ENCODE assay signal across 12 cellular contexts in genomic region chr9:114804504-114804903, GRCh38. TPM values are rescaled to one million over a fixed set of nuclear protein-coding genes. Genes with fewer than 3 reads are reported as not detected.
DNase-seq lines count a peak whose midpoint lies in the region; ATAC-seq and TF ChIP-seq lines count a peak whose summit lies in the region.
"Had no signal": no experiment of that assay in that cellular context is flagged by ENCODE, and none has a peak within 500 bp of the region (broad histone marks: within the 10 kb centered on the region; RNA-seq: fewer than 3 reads in every experiment).

No MANE protein-coding gene starts in this region.

- H3K9me3 Mint-ChIP-seq in activated CD8-positive, alpha-beta T cell treated with anti-CD3 and anti-CD28 coated beads, Interleukin-2, amount 10 ng/mL, durations not matched to agents 7 days and 5 days (ENCODE audit: insufficient read depth): no peaks in the 10 kb centered on the region
- H3K9me3 Mint-ChIP-seq: central memory CD8-positive, alpha-beta T cell had no signal

- peaks cover 15% of the 10 kb centered on the region for H3K4me1 ChIP-seq in colonic mucosa
- peaks cover 27% of the 10 kb centered on the region for H3K4me1 ChIP-seq in mucosa of descending colon (ENCODE audit: low read depth)

- CTCF ChIA-PET in BJ (lab: Yijun Ruan, JAX): no interaction called here
- CTCF ChIA-PET in activated CD8-positive, alpha-beta T cell treated with anti-CD3 and anti-CD28 coated beads, Interleukin-2, amount 10 ng/mL, durations not matched to agents 7 days and 5 days (lab: Charles Lee): no interaction called here

- no peak overlapping the region for H3K9ac ChIP-seq in colonic mucosa (ENCODE audit: low read depth in 2 of 2, low read length in 2 of 2)

- H3K27ac Mint-ChIP-seq in activated CD8-positive, alpha-beta T cell treated with anti-CD3 and anti-CD28 coated beads, Interleukin-2, amount 10 ng/mL, durations not matched to agents 7 days and 5 days: no peak overlapping the region
- H3K27ac Mint-ChIP-seq: activated CD4-positive, alpha-beta T cell treated with anti-CD3 and anti-CD28 coated beads, Interleukin-2, amount 10 ng/mL, durations not matched to agents 24 days and 14 days had no signal

- no peaks in the 10 kb centered on the region for H3K27me3 Mint-ChIP-seq in activated CD8-positive, alpha-beta T cell treated with anti-CD3 and anti-CD28 coated beads, Interleukin-2, amount 10 ng/mL, durations not matched to agents 7 days and 5 days (ENCODE audit: low read depth)
- H3K27me3 Mint-ChIP-seq: central memory CD8-positive, alpha-beta T cell had no signal

- H3K4me3 Mint-ChIP-seq in activated CD8-positive, alpha-beta T cell treated with anti-CD3 and anti-CD28 coated beads, Interleukin-2, amount 10 ng/mL, durations not matched to agents 7 days and 5 days: no peak overlapping the region
- H3K4me3 Mint-ChIP-seq: central memory CD8-positive, alpha-beta T cell had no signal

- H3K27ac ChIP-seq in colonic mucosa: peak overlapping the region; percentile 20

- intact Hi-C loops in colonic mucosa (cut with DNase I): no loop called here
- intact Hi-C loops in mucosa of descending colon (cut with DNase I, micrococcal nuclease): no loop called here

- H3K36me3 ChIP-seq in BJ (ENCODE audit: control insufficient read depth, insufficient read depth, low read length) (no peaks in the 10 kb centered on the region), colonic mucosa (no peaks in the 10 kb centered on the region), mucosa of descending colon (ENCODE audit: low read depth) (no peaks in the 10 kb centered on the region)

- TF ChIP-seq CTCF in BJ (IDR thresholded peaks at IDR 0.05; ENCODE audit: insufficient read depth, low read depth, low read length) (no peak), colonic mucosa (IDR thresholded peaks at IDR 0.05) (no peak), mucosa of descending colon (IDR thresholded peaks at IDR 0.05) (no peak)

- peaks cover 2% of the 10 kb centered on the region; the same call in 1 of the 2 replicates for H3K27me3 ChIP-seq in BJ (ENCODE audit: control insufficient read depth, insufficient read depth, low read length)
- no peaks in the 10 kb centered on the region for H3K27me3 ChIP-seq in colonic mucosa

- DNase-seq in BJ (ENCODE audit: low read depth): peak; percentile 72
- peak; percentile 97 for DNase-seq in M059J (ENCODE audit: low read depth)
- peak; percentile 84 for DNase-seq in colonic mucosa
- DNase-seq in mucosa of descending colon: peak; percentile 54 to 94 (median 61)
- DNase-seq in activated CD8-positive, alpha-beta T cell treated with anti-CD3 and anti-CD28 coated beads, Interleukin-2, amount 10 ng/mL, durations not matched to agents 7 days and 5 days: no peak
- DNase-seq in HK-2 (ENCODE audit: unreplicated experiment): no peak
- DNase-seq: activated CD4-positive, alpha-beta T cell treated with anti-CD3 and anti-CD28 coated beads, Interleukin-2, amount 10 ng/mL, durations not matched to agents 24 days and 14 days; midbrain; NCI-H524 treated with DMSO at 0.1 percent for 48 hours had no signal

- H3K4me3 ChIP-seq in BJ (ENCODE audit: low read depth, low read length): no peak overlapping the region
- no peak overlapping the region for H3K4me3 ChIP-seq in colonic mucosa
- no peak overlapping the region for H3K4me3 ChIP-seq in mucosa of descending colon

- no peaks in the 10 kb centered on the region for H3K9me3 ChIP-seq in colonic mucosa
- H3K9me3 ChIP-seq in mucosa of descending colon: no peaks in the 10 kb centered on the region

- no peaks in the 10 kb centered on the region for H3K36me3 Mint-ChIP-seq in activated CD8-positive, alpha-beta T cell treated with anti-CD3 and anti-CD28 coated beads, Interleukin-2, amount 10 ng/mL, durations not matched to agents 7 days and 5 days (ENCODE audit: low read depth)

- peaks cover 31% of the 10 kb centered on the region for H3K4me1 Mint-ChIP-seq in activated CD8-positive, alpha-beta T cell treated with anti-CD3 and anti-CD28 coated beads, Interleukin-2, amount 10 ng/mL, durations not matched to agents 7 days and 5 days (ENCODE audit: low read depth)

- ATAC-seq in mucosa of descending colon: peak; percentile 66
- no peak for ATAC-seq in HG02938 (IDR thresholded peaks at IDR 0.05; ENCODE audit: unreplicated experiment)
- no peak for ATAC-seq in HG02973 (IDR thresholded peaks at IDR 0.05; ENCODE audit: unreplicated experiment)
- no peak for ATAC-seq in activated CD8-positive, alpha-beta T cell treated with anti-CD3 and anti-CD28 coated beads, Interleukin-2, amount 10 ng/mL, durations not matched to agents 7 days and 5 days

- POLR2A ChIA-PET in BJ (lab: Charles Lee): no interaction called here
- POLR2A ChIA-PET in activated CD8-positive, alpha-beta T cell treated with anti-CD3 and anti-CD28 coated beads, Interleukin-2, amount 10 ng/mL, durations not matched to agents 7 days and 5 days (lab: Charles Lee): interaction anchor here (0.7 kb wide), 1 partner anchor 24 kb away, joined by 3 read pairs; no protein-coding TSS in a partner anchor

RNA-seq across cellular contexts. Expression of gene TNFSF15, which starts 1.3 kb away (rescaled TPM):
- 0.13 and 0.27 TPM in 2 replicates for polyA plus RNA-seq in BJ (2011; rRNA removed)
- polyA minus RNA-seq in BJ (2011; rRNA and poly(A)+ RNA removed): 0.09 and 0.15 TPM in 2 replicates
- 0.10 and 0.15 TPM in 2 replicates for total RNA-seq in M059J (2014; rRNA removed; shearing (Covaris generic))
- total RNA-seq in colonic mucosa (1 to 10 TPM in 1 of 2 donors, under 1 TPM in 1; 0.84 to 2.9 TPM), mucosa of descending colon (1 to 10 TPM in 2 of 3 donors, under 1 TPM in 1; 0.80 to 8.7 (median 2.8) TPM)
- 1 to 10 TPM; 1.1 TPM for total RNA-seq in activated CD8-positive, alpha-beta T cell treated with anti-CD3 and anti-CD28 coated beads, Interleukin-2, amount 10 ng/mL, durations not matched to agents 7 days and 5 days

Comparison
In these comparisons a context has a peak if more than half of its experiments do, and no peak if none do; other contexts are left out.
1. DNase-seq: peak in BJ (single experiment), M059J (single experiment), colonic mucosa (single experiment) and mucosa of descending colon (3 of 3); none in activated CD8-positive, alpha-beta T cell treated with anti-CD3 and anti-CD28 coated beads, Interleukin-2, amount 10 ng/mL, durations not matched to agents 7 days and 5 days (single experiment) and HK-2 (single experiment).